ENCODE assay signal across 13 cellular contexts in genomic region chr3:45968706-45969105, GRCh38. TPM values are rescaled to one million over a fixed set of nuclear protein-coding genes. Genes with fewer than 3 reads are reported as not detected.
A peak's percentile ranks its signal among the peaks of the same experiment; 100 is the strongest.
DNase-seq lines count a peak whose midpoint lies in the region; ATAC-seq and TF ChIP-seq lines count a peak whose summit lies in the region.
"Had no signal": no experiment of that assay in that cellular context is flagged by ENCODE, and none has a peak within 500 bp of the region (broad histone marks: within the 10 kb centered on the region; RNA-seq: fewer than 3 reads in every experiment).

No MANE protein-coding gene starts in this region.

- CTCF ChIA-PET in activated CD8-positive, alpha-beta T cell treated with anti-CD3 and anti-CD28 coated beads, Interleukin-2, amount 10 ng/mL, durations not matched to agents 7 days and 5 days (lab: Charles Lee), result interaction anchor here (0.9 to 14.4 kb wide), 11 partner anchors 10 to 245 kb away, joined by 3 to 171 read pairs (median 4); partner anchors contain the start of genes CXCR6 and FYCO1

- H3K4me1 ChIP-seq in tibial artery (peaks cover 0 to 25% (median 15%) of the 10 kb centered on the region in 4 donors), SJCRH30 (no peaks in the 10 kb centered on the region)
- H3K4me1 ChIP-seq: parathyroid adenoma, testis had no signal

- no peaks in the 10 kb centered on the region for H3K9me3 ChIP-seq in tibial artery
- H3K9me3 ChIP-seq in SJCRH30 (replicated peaks), result no peaks in the 10 kb centered on the region
- H3K9me3 ChIP-seq: testis had no signal

- H3K27ac ChIP-seq in brain microvascular endothelial cell (no peak overlapping the region), tibial artery (no peak overlapping the region), SJCRH30 (no peak overlapping the region)
- H3K27ac ChIP-seq: parathyroid adenoma, testis had no signal

- in situ Hi-C loops in brain microvascular endothelial cell (cut with HindIII; ENCODE audit: low pct_ligation_motif_present, low sequenced_read_pairs), result no loop called here

- peaks cover 35 to 90% of the 10 kb centered on the region in 2 donors for H3K4me1 Mint-ChIP-seq in natural killer cell treated with Interleukin-12 subunit alpha and Interleukin-12 subunit beta and Interleukin-15 and Interleukin-18, amount 100 ng/mL, for 72 hours (ENCODE audit: low read depth in 2 of 2)
- peaks cover 5 to 38% of the 10 kb centered on the region in 2 donors for H3K4me1 Mint-ChIP-seq in natural killer cell
- peaks cover 94% of the 10 kb centered on the region for H3K4me1 Mint-ChIP-seq in activated CD8-positive, alpha-beta T cell treated with anti-CD3 and anti-CD28 coated beads, Interleukin-2, amount 10 ng/mL, durations not matched to agents 7 days and 5 days (ENCODE audit: low read depth)

- no peak overlapping the region for H3K4me3 ChIP-seq in brain microvascular endothelial cell (ENCODE audit: low read depth, low read length)
- no peak overlapping the region for H3K4me3 ChIP-seq in tibial artery
- no peak overlapping the region for H3K4me3 ChIP-seq in SJCRH30
- H3K4me3 ChIP-seq: testis had no signal

- H3K27me3 Mint-ChIP-seq in natural killer cell treated with Interleukin-12 subunit alpha and Interleukin-12 subunit beta and Interleukin-15 and Interleukin-18, amount 100 ng/mL, for 72 hours, result no peaks in the 10 kb centered on the region
- no peaks in the 10 kb centered on the region for H3K27me3 Mint-ChIP-seq in natural killer cell (ENCODE audit: low read depth in 2 of 2)
- no peaks in the 10 kb centered on the region for H3K27me3 Mint-ChIP-seq in activated CD8-positive, alpha-beta T cell treated with anti-CD3 and anti-CD28 coated beads, Interleukin-2, amount 10 ng/mL, durations not matched to agents 7 days and 5 days (ENCODE audit: low read depth)
- H3K27me3 Mint-ChIP-seq: memory B cell had no signal

- peak overlapping the region; percentile 83 for H3K4me3 Mint-ChIP-seq in natural killer cell treated with Interleukin-12 subunit alpha and Interleukin-12 subunit beta and Interleukin-15 and Interleukin-18, amount 100 ng/mL, for 72 hours
- H3K4me3 Mint-ChIP-seq in natural killer cell, result no peak overlapping the region
- H3K4me3 Mint-ChIP-seq in activated CD8-positive, alpha-beta T cell treated with anti-CD3 and anti-CD28 coated beads, Interleukin-2, amount 10 ng/mL, durations not matched to agents 7 days and 5 days, result no peak overlapping the region
- H3K4me3 Mint-ChIP-seq: memory B cell had no signal

- H3K27me3 ChIP-seq in brain microvascular endothelial cell (replicated peaks) (no peaks in the 10 kb centered on the region), tibial artery (no peaks in the 10 kb centered on the region), SJCRH30 (no peaks in the 10 kb centered on the region)
- H3K27me3 ChIP-seq: testis had no signal

- no peak for TF ChIP-seq CTCF in natural killer cell (IDR thresholded peaks at IDR 0.05)
- no peak for TF ChIP-seq CTCF in brain microvascular endothelial cell (IDR thresholded peaks at IDR 0.05; ENCODE audit: low read depth, low read length, missing control alignments)
- no peak for TF ChIP-seq CTCF in tibial artery (IDR thresholded peaks at IDR 0.05)

- POLR2A ChIA-PET in activated CD8-positive, alpha-beta T cell treated with anti-CD3 and anti-CD28 coated beads, Interleukin-2, amount 10 ng/mL, durations not matched to agents 7 days and 5 days (lab: Charles Lee), result interaction anchor here (0.8 to 2.1 kb wide), 3 partner anchors 11 to 24 kb away, joined by 3 to 9 read pairs (median 3); no protein-coding TSS in a partner anchor

- peaks cover 29% of the 10 kb centered on the region for H3K36me3 Mint-ChIP-seq in natural killer cell treated with Interleukin-12 subunit alpha and Interleukin-12 subunit beta and Interleukin-15 and Interleukin-18, amount 100 ng/mL, for 72 hours
- H3K36me3 Mint-ChIP-seq in natural killer cell, result peaks cover 33% of the 10 kb centered on the region
- H3K36me3 Mint-ChIP-seq in activated CD8-positive, alpha-beta T cell treated with anti-CD3 and anti-CD28 coated beads, Interleukin-2, amount 10 ng/mL, durations not matched to agents 7 days and 5 days (ENCODE audit: low read depth), result peaks cover 93% of the 10 kb centered on the region

- no peak for DNase-seq in natural killer cell treated with Interleukin-12 subunit alpha and Interleukin-12 subunit beta and Interleukin-15 and Interleukin-18, amount 100 ng/mL, for 72 hours (ENCODE audit: low spot score)
- no peak for DNase-seq in natural killer cell
- DNase-seq in brain microvascular endothelial cell, result peak; percentile 61
- peak; percentile 80 for DNase-seq in iris pigment epithelial cell (ENCODE audit: low read depth)
- DNase-seq in tibial artery, result no peak
- DNase-seq in SJCRH30, result no peak
- DNase-seq in amygdala (lab: John Stamatoyannopoulos, UW), result no peak
- no peak for DNase-seq in activated CD8-positive, alpha-beta T cell treated with anti-CD3 and anti-CD28 coated beads, Interleukin-2, amount 10 ng/mL, durations not matched to agents 7 days and 5 days
- DNase-seq: activated CD4-positive, alpha-beta T cell treated with anti-CD3 and anti-CD28 coated beads for 4 hours; testis had no signal

- intact Hi-C loops in natural killer cell (cut with micrococcal nuclease) (no loop called here), tibial artery (cut with DNase I; ENCODE audit: low total_unique reads) (no loop called here)

- H3K9me3 Mint-ChIP-seq in natural killer cell treated with Interleukin-12 subunit alpha and Interleukin-12 subunit beta and Interleukin-15 and Interleukin-18, amount 100 ng/mL, for 72 hours, result no peaks in the 10 kb centered on the region
- H3K9me3 Mint-ChIP-seq in natural killer cell, result no peaks in the 10 kb centered on the region
- H3K9me3 Mint-ChIP-seq in activated CD8-positive, alpha-beta T cell treated with anti-CD3 and anti-CD28 coated beads, Interleukin-2, amount 10 ng/mL, durations not matched to agents 7 days and 5 days (ENCODE audit: insufficient read depth), result no peaks in the 10 kb centered on the region
- H3K9me3 Mint-ChIP-seq: memory B cell had no signal

- peaks cover 26% of the 10 kb centered on the region for H3K36me3 ChIP-seq in brain microvascular endothelial cell (replicated peaks)
- H3K36me3 ChIP-seq in tibial artery, result peaks cover 75 to 85% (median 82%) of the 10 kb centered on the region in 3 donors
- H3K36me3 ChIP-seq in SJCRH30, result no peaks in the 10 kb centered on the region

- H3K27ac Mint-ChIP-seq in natural killer cell treated with Interleukin-12 subunit alpha and Interleukin-12 subunit beta and Interleukin-15 and Interleukin-18, amount 100 ng/mL, for 72 hours, result peak overlapping the region; percentile 83 to 91
- no peak overlapping the region for H3K27ac Mint-ChIP-seq in natural killer cell
- H3K27ac Mint-ChIP-seq in activated CD8-positive, alpha-beta T cell treated with anti-CD3 and anti-CD28 coated beads, Interleukin-2, amount 10 ng/mL, durations not matched to agents 7 days and 5 days, result no peak overlapping the region
- H3K27ac Mint-ChIP-seq: memory B cell had no signal

- no peak for ATAC-seq in natural killer cell treated with Interleukin-12 subunit alpha and Interleukin-12 subunit beta and Interleukin-15 and Interleukin-18, amount 100 ng/mL, for 72 hours
- ATAC-seq in natural killer cell, result no peak
- no peak for ATAC-seq in activated CD8-positive, alpha-beta T cell treated with anti-CD3 and anti-CD28 coated beads, Interleukin-2, amount 10 ng/mL, durations not matched to agents 7 days and 5 days

RNA-seq across cellular contexts. Expression of gene CXCR6, which starts 25.4 kb away (rescaled TPM):
- total RNA-seq in natural killer cell treated with Interleukin-12 subunit alpha and Interleukin-12 subunit beta and Interleukin-15 and Interleukin-18, amount 100 ng/mL, for 72 hours, result 1 to 10 TPM; 4.0 to 5.3 TPM
- total RNA-seq in natural killer cell, result 1 to 10 TPM in 2 of 3 donors, under 1 TPM in 1; 0.95 to 2.1 (median 1.7) TPM
- total RNA-seq in SJCRH30 (2014; rRNA removed; shearing (Covaris generic)), result not detected in 2 replicates
- 10 to 100 TPM; 26.5 to 27.6 TPM for total RNA-seq in activated CD8-positive, alpha-beta T cell treated with anti-CD3 and anti-CD28 coated beads, Interleukin-2, amount 10 ng/mL, durations not matched to agents 7 days and 5 days
- total RNA-seq: endothelial cell of umbilical vein had no signal

RNA-seq across cellular contexts. Expression of gene FYCO1, which starts 26.9 kb away (rescaled TPM):
- total RNA-seq in natural killer cell treated with Interleukin-12 subunit alpha and Interleukin-12 subunit beta and Interleukin-15 and Interleukin-18, amount 100 ng/mL, for 72 hours, result 10 to 100 TPM; 14.6 to 30.3 TPM
- total RNA-seq in natural killer cell, result 10 to 100 TPM; 23.0 to 28.4 (median 27.5) TPM
- total RNA-seq in SJCRH30 (2014; rRNA removed; shearing (Covaris generic)), result 6.5 and 7.2 TPM in 2 replicates
- total RNA-seq in activated CD8-positive, alpha-beta T cell treated with anti-CD3 and anti-CD28 coated beads, Interleukin-2, amount 10 ng/mL, durations not matched to agents 7 days and 5 days, result 10 to 100 TPM; 16.6 to 19.5 TPM

RNA-seq across cellular contexts. Expression of gene XCR1, which starts 58.6 kb away (rescaled TPM):
- total RNA-seq in natural killer cell treated with Interleukin-12 subunit alpha and Interleukin-12 subunit beta and Interleukin-15 and Interleukin-18, amount 100 ng/mL, for 72 hours, result not detected
- under 1 TPM in 1 of 3 donors, not detected in 2; 0.21 TPM for total RNA-seq in natural killer cell
- total RNA-seq in SJCRH30 (2014; rRNA removed; shearing (Covaris generic)), result not detected in 2 replicates
- total RNA-seq in activated CD8-positive, alpha-beta T cell treated with anti-CD3 and anti-CD28 coated beads, Interleukin-2, amount 10 ng/mL, durations not matched to agents 7 days and 5 days, result not detected
- total RNA-seq: endothelial cell of umbilical vein had no signal

Comparison
In these comparisons a context has a peak if more than half of its experiments do, and no peak if none do; other contexts are left out.
1. H3K27ac Mint-ChIP-seq: peak in natural killer cell treated with Interleukin-12 subunit alpha and Interleukin-12 subunit beta and Interleukin-15 and Interleukin-18, amount 100 ng/mL, for 72 hours (2 of 2); none in natural killer cell (0 of 2) and activated CD8-positive, alpha-beta T cell treated with anti-CD3 and anti-CD28 coated beads, Interleukin-2, amount 10 ng/mL, durations not matched to agents 7 days and 5 days (single experiment).
2. DNase-seq: peak in brain microvascular endothelial cell (single experiment) and iris pigment epithelial cell (single experiment); none in natural killer cell treated with Interleukin-12 subunit alpha and Interleukin-12 subunit beta and Interleukin-15 and Interleukin-18, amount 100 ng/mL, for 72 hours (single experiment), natural killer cell (single experiment), tibial artery (0 of 2), SJCRH30 (0 of 2), amygdala (0 of 56) and activated CD8-positive, alpha-beta T cell treated with anti-CD3 and anti-CD28 coated beads, Interleukin-2, amount 10 ng/mL, durations not matched to agents 7 days and 5 days (single experiment).
3. RNA of gene CXCR6, which starts 25.4 kb away (total RNA-seq): 26.5 to 27.6 TPM in activated CD8-positive, alpha-beta T cell treated with anti-CD3 and anti-CD28 coated beads, Interleukin-2, amount 10 ng/mL, durations not matched to agents 7 days and 5 days; 4.0 to 5.3 TPM in natural killer cell treated with Interleukin-12 subunit alpha and Interleukin-12 subunit beta and Interleukin-15 and Interleukin-18, amount 100 ng/mL, for 72 hours, 0.95 to 2.1 TPM in natural killer cell and not detected in SJCRH30; every median in the first group is over 4 times any median in the second.